12 cellular contexts compared by ENCODE assay signal in genomic region chr9:69542942-69543704, GRCh38.
DNase-seq lines count a peak whose midpoint lies in the region; ATAC-seq, FAIRE-seq and TF ChIP-seq lines count a peak whose summit lies in the region.
"Had no signal": no experiment of that assay in that cellular context is flagged by ENCODE, and none has a peak within 500 bp of the region (broad histone marks: within the 10 kb centered on the region; RNA-seq: fewer than 3 reads in every experiment).

No MANE protein-coding gene starts in this region.

- H3K4me1 ChIP-seq in mesendoderm (ENCODE audit: control insufficient read depth, low read depth, low read length): no peaks in the 10 kb centered on the region
- H3K4me1 ChIP-seq: lower lobe of right lung had no signal

- FAIRE-seq in GM12891 (lab: Jason Lieb, UNC): no peak

- no peak for TF ChIP-seq CTCF in astrocyte of the spinal cord (IDR thresholded peaks at IDR 0.05; ENCODE audit: low read depth, low read length)
- no peak for TF ChIP-seq CTCF in MCF 10A (IDR thresholded peaks at IDR 0.05; ENCODE audit: unreplicated experiment)
- no peak for TF ChIP-seq CTCF in GM13976 (IDR thresholded peaks at IDR 0.05; ENCODE audit: borderline replicate concordance, control extremely low read depth, extremely low read depth, insufficient read depth, missing control alignments)

- H3K27me3 ChIP-seq in mesendoderm (ENCODE audit: insufficient read depth, low read length, poor library complexity): no peaks in the 10 kb centered on the region

- intact Hi-C loops in MCF 10A (cut with micrococcal nuclease): no loop called here

- no peak overlapping the region for H3K4ac ChIP-seq in mesendoderm (ENCODE audit: low read depth, low read length)

- no peak overlapping the region for H3K18ac ChIP-seq in mesendoderm (ENCODE audit: low read length)

- H3K27me3 Mint-ChIP-seq in MCF 10A (ENCODE audit: insufficient read depth, unreplicated experiment): peaks cover 66% of the 10 kb centered on the region

- in situ Hi-C loops in astrocyte of the spinal cord (cut with HindIII; ENCODE audit: low sequenced_read_pairs) (no loop called here), GM13976 (cut with MboI; ENCODE audit: low sequenced_read_pairs, unreplicated experiment) (loop anchor here (10.0 kb wide), 1 partner anchor 118 kb away; no protein-coding TSS in a partner anchor)

- no peaks in the 10 kb centered on the region for H3K36me3 ChIP-seq in mesendoderm (ENCODE audit: control insufficient read depth, insufficient read depth, low read length)
- H3K36me3 ChIP-seq: lower lobe of right lung had no signal

- H3K79me2 ChIP-seq in mesendoderm (ENCODE audit: control insufficient read depth, insufficient read depth, low read length): no peaks in the 10 kb centered on the region

- peak; percentile 47 for DNase-seq in DMS153 treated with DMSO at 0.1 percent for 48 hours (lab: John Stamatoyannopoulos, UW; ENCODE audit: unreplicated experiment)
- peak; percentile 76 to 94 (median 88) for DNase-seq in NCI-H1417 (lab: John Stamatoyannopoulos, UW)
- peak; percentile 23 for DNase-seq in astrocyte of the spinal cord (ENCODE audit: low read depth, low spot score)
- DNase-seq in mesendoderm: peak; percentile 47
- DNase-seq in MCF 10A (ENCODE audit: unreplicated experiment): no peak
- DNase-seq in GM12891 (ENCODE audit: insufficient read length, low spot score): no peak
- DNase-seq in GM13976 (ENCODE audit: low spot score): no peak
- DNase-seq: activated gamma-delta T cell treated with Interleukin-2 at 50 U/mL for 16 hours, Calu3, lower lobe of right lung, NCI-H226 had no signal

- no peak for TF ChIP-seq POLR2A in GM12891 (IDR thresholded peaks at IDR 0.05; ENCODE audit: low read depth, low read length)

- H3K23ac ChIP-seq in mesendoderm (ENCODE audit: low read length): no peak overlapping the region

- no peak overlapping the region for H3K27ac Mint-ChIP-seq in MCF 10A (ENCODE audit: low read depth, unreplicated experiment)

- H2BK120ac ChIP-seq in mesendoderm (ENCODE audit: low read depth, low read length): no peak overlapping the region

- H3K9me3 Mint-ChIP-seq in MCF 10A (ENCODE audit: unreplicated experiment): no peaks in the 10 kb centered on the region

- H3K79me1 ChIP-seq in mesendoderm (ENCODE audit: low read length): no peaks in the 10 kb centered on the region

- BruUV-seq in MCF 10A (replicated peaks; lab: Mats Ljungman, UMichigan): no TSS peak

- H2AK5ac ChIP-seq in mesendoderm (ENCODE audit: low read length): no peak overlapping the region

- WGBS in mesendoderm (ENCODE audit: extremely low coverage, insufficient coverage, low lambda C conversion rate): no CpG with 5 or more reads among the region's 7 CpGs

- no peaks in the 10 kb centered on the region for H3K4me1 Mint-ChIP-seq in MCF 10A (ENCODE audit: insufficient read depth, unreplicated experiment)

- H3K9ac ChIP-seq in mesendoderm (ENCODE audit: low read length): no peak overlapping the region

- H3K56ac ChIP-seq in mesendoderm (ENCODE audit: low read length): peak overlapping the region; percentile 17

- CTCF ChIA-PET in MCF 10A (lab: Yijun Ruan, JAX): interaction anchor here (0.7 kb wide), 2 partner anchors 10 to 42 kb away, joined by 3 read pairs; no protein-coding TSS in a partner anchor

- H2BK15ac ChIP-seq in mesendoderm (replicated peaks; ENCODE audit: low read depth): no peak overlapping the region

- H3K4me3 ChIP-seq in astrocyte of the spinal cord (ENCODE audit: low read depth, low read length) (no peak overlapping the region), mesendoderm (ENCODE audit: low read length) (no peak overlapping the region)
- H3K4me3 ChIP-seq: lower lobe of right lung had no signal

- no peak overlapping the region for H4K5ac ChIP-seq in mesendoderm (ENCODE audit: low read length)

- no peak overlapping the region for H3K27ac ChIP-seq in mesendoderm (ENCODE audit: low read depth, low read length)
- H3K27ac ChIP-seq: lower lobe of right lung had no signal

- no peak overlapping the region for H3K4me3 Mint-ChIP-seq in MCF 10A (ENCODE audit: unreplicated experiment)

- H4K8ac ChIP-seq in mesendoderm (ENCODE audit: low read depth, low read length): no peak overlapping the region

- POLR2A ChIA-PET in MCF 10A (lab: Yijun Ruan, JAX): no interaction called here

- no peak for ATAC-seq in GM21786 (IDR thresholded peaks at IDR 0.05; ENCODE audit: unreplicated experiment)
- ATAC-seq: lower lobe of right lung had no signal

- no peak overlapping the region for H2BK5ac ChIP-seq in mesendoderm (ENCODE audit: low read length)

- no peaks in the 10 kb centered on the region for H3K36me3 Mint-ChIP-seq in MCF 10A (ENCODE audit: insufficient read depth, unreplicated experiment)

- no peak overlapping the region for H3K4me2 ChIP-seq in mesendoderm (ENCODE audit: low read length)

TF ChIP-seq in GM12891, 5 proteins besides CTCF, POLR2A, EP300 and RAD21:
- TF ChIP-seq SPI1 (IDR thresholded peaks at IDR 0.05; ENCODE audit: low read depth, low read length): no peak
- TF ChIP-seq POU2F2 (IDR thresholded peaks at IDR 0.05; ENCODE audit: low read depth, low read length): no peak
- no peak for TF ChIP-seq PAX5 (IDR thresholded peaks at IDR 0.05; ENCODE audit: insufficient read depth, low read length, severe bottlenecking)
- no peak for TF ChIP-seq TAF1 (IDR thresholded peaks at IDR 0.05; ENCODE audit: low read depth, low read length)
- TF ChIP-seq POLR2AphosphoS5 (IDR thresholded peaks at IDR 0.05; ENCODE audit: low read depth, low read length): no peak

Comparison
In these comparisons a context has a peak if more than half of its experiments do, and no peak if none do; other contexts are left out.
1. DNase-seq: peak in DMS153 treated with DMSO at 0.1 percent for 48 hours (single experiment), NCI-H1417 (3 of 3), astrocyte of the spinal cord (single experiment) and mesendoderm (single experiment); none in MCF 10A (single experiment), GM12891 (single experiment) and GM13976 (single experiment).